ENCODE assay signal across 11 cellular contexts in the genomic region with DNA sequence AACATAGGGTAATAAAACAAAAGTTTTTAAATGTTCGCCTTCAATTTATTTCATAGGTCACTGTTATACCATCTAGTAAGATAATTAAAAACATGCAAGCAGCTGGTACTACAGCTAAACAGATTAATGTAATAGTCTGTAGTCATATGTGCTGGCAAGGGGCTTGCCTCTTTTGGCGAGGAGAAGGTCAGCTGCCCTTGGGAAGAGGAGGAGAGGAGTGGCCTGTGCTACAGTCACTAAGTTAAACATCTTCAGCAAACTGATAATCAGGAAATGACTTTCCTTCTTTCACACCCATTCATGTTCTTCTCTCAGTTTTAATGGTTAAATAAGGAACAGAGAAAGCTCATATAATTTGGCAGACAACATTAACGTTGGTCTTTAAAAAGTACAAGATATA.
DNase-seq lines count a peak whose midpoint lies in the region; ATAC-seq and TF ChIP-seq lines count a peak whose summit lies in the region.
"Had no signal": no experiment of that assay in that cellular context is flagged by ENCODE, and none has a peak within 500 bp of the region (broad histone marks: within the 10 kb centered on the region; RNA-seq: fewer than 3 reads in every experiment).

No MANE protein-coding gene starts in this region.

- no peak overlapping the region for H3K27ac Mint-ChIP-seq in mesothelial cell of epicardium

- no peaks in the 10 kb centered on the region for H3K9me3 Mint-ChIP-seq in mesothelial cell of epicardium
- H3K9me3 Mint-ChIP-seq: central memory CD8-positive, alpha-beta T cell had no signal

- ATAC-seq in GM21576 (IDR thresholded peaks at IDR 0.05; ENCODE audit: unreplicated experiment) (peak; percentile 66), GM18861 (IDR thresholded peaks at IDR 0.05; ENCODE audit: unreplicated experiment) (no peak), HG02852 (IDR thresholded peaks at IDR 0.05; ENCODE audit: unreplicated experiment) (no peak)

- DNase-seq in NCI-H1694 treated with DMSO at 0.1 percent for 48 hours (lab: John Stamatoyannopoulos, UW) (peak; percentile 2), NCI-H1694 (lab: John Stamatoyannopoulos, UW) (no peak), NCI-H446 (lab: John Stamatoyannopoulos, UW) (peak; percentile 15 to 61), iris pigment epithelial cell (ENCODE audit: low read depth) (peak; percentile 24), mesothelial cell of epicardium (ENCODE audit: low spot score in 2 of 2, unreplicated experiment in 2 of 2) (no peak)
- DNase-seq: kidney glomerular epithelial cell, SW 1271 had no signal

- H3K4me3 Mint-ChIP-seq in mesothelial cell of epicardium = no peak overlapping the region
- H3K4me3 Mint-ChIP-seq: central memory CD8-positive, alpha-beta T cell had no signal

- no peaks in the 10 kb centered on the region for H3K27me3 Mint-ChIP-seq in mesothelial cell of epicardium (ENCODE audit: low read depth)
- H3K27me3 Mint-ChIP-seq: central memory CD8-positive, alpha-beta T cell had no signal

- peaks cover 14% of the 10 kb centered on the region for H3K4me1 Mint-ChIP-seq in mesothelial cell of epicardium
- H3K4me1 Mint-ChIP-seq: central memory CD8-positive, alpha-beta T cell had no signal

- no peaks in the 10 kb centered on the region for H3K36me3 Mint-ChIP-seq in mesothelial cell of epicardium

- no peak for TF ChIP-seq CTCF in mesothelial cell of epicardium (IDR thresholded peaks at IDR 0.05; ENCODE audit: unreplicated experiment)

Comparison
In these comparisons a context has a peak if more than half of its experiments do, and no peak if none do; other contexts are left out.
1. DNase-seq: peak in NCI-H1694 treated with DMSO at 0.1 percent for 48 hours (single experiment), NCI-H446 (2 of 2) and iris pigment epithelial cell (single experiment); none in NCI-H1694 (single experiment) and mesothelial cell of epicardium (0 of 2).